In the genomic region with DNA sequence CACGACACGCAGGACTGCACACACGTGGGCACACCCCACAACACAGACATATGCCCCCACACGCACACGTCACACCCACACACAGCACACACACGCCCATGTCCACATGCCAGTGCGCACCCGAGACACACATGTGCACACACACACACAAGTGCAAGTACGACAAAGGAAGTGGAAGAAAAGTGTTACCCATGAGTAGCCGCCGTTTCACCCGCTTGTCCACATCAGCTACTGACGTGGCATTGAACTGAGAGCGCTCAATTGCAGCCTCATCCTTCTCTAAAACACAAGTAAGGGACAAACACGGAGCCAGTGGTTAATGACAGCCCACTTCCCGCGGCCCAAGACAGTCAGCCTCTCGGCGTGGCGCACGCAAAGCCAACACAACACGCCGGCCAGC, we compare ENCODE assay signal across 1 cellular context.
TF ChIP-seq lines count a peak whose summit lies in the region.

No MANE protein-coding gene starts in this region.

TF ChIP-seq in H1, 55 proteins besides CTCF, POLR2A, EP300 and RAD21:
- TF ChIP-seq SAP30 (IDR thresholded peaks at IDR 0.05; ENCODE audit: insufficient read depth, insufficient replicate concordance, low read length), result no peak
- TF ChIP-seq ZNF274 (IDR thresholded peaks at IDR 0.05; ENCODE audit: borderline replicate concordance, extremely low read depth, low read length), result no peak
- TF ChIP-seq CHD1 (IDR thresholded peaks at IDR 0.05; ENCODE audit: low read depth, low read length), result no peak
- TF ChIP-seq POLR2AphosphoS5 (IDR thresholded peaks at IDR 0.05; ENCODE audit: low read depth, low read length), result no peak
- no peak for TF ChIP-seq TCF12 (IDR thresholded peaks at IDR 0.05; ENCODE audit: low read depth, low read length)
- TF ChIP-seq BACH1 (IDR thresholded peaks at IDR 0.05; ENCODE audit: low read length), result no peak
- TF ChIP-seq CHD2 (IDR thresholded peaks at IDR 0.05; ENCODE audit: low read length), result no peak
- no peak for TF ChIP-seq CREB1 (IDR thresholded peaks at IDR 0.05)
- no peak for TF ChIP-seq SIRT6 (IDR thresholded peaks at IDR 0.05; ENCODE audit: low read length)
- TF ChIP-seq TAF7 (optimal IDR thresholded peaks at IDR 0.05; ENCODE audit: borderline replicate concordance, low read depth, low read length), result no peak
- TF ChIP-seq RBBP5 (IDR thresholded peaks at IDR 0.05; ENCODE audit: borderline replicate concordance, low read depth, low read length), result no peak
- TF ChIP-seq EZH2 (IDR thresholded peaks at IDR 0.05; ENCODE audit: low read depth, low read length, severe bottlenecking), result no peak
- no peak for TF ChIP-seq KDM5A (IDR thresholded peaks at IDR 0.05; ENCODE audit: low read length)
- no peak for TF ChIP-seq EGR1 (IDR thresholded peaks at IDR 0.05; ENCODE audit: borderline replicate concordance, low read depth, low read length)
